In the genomic region with DNA sequence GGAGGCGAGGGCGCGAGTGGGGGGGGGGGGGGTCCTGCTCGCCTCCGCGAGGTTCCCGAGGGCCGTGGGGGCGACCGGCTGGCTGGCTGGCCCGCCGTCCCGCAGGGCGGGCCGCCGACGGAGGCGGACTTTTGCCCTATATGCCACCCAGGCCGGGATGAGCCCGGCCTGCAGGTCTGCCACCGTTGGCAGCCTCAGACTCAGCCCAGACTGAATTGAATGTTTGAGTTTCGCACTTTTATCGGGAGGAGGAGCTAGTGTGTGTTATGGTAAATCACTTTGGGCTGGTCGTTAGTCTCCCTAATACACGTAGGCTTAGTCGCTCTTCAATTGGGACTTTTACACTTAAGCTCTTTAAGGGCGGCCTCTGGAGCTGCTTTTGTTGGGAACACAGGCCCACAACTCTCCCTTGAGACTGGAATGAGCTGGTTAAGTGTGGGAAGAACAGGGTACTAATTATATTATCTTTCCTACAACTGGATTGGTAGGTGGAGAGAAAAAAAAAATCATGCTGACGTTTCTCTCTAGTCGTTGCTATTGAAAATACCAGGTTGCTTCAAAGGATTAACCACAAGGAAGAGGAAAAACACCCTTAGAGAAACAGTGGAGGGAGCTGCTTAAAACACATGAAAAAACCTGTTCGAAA, we compare ENCODE assay signal across 8 cellular contexts. TPM values are rescaled to one million over a fixed set of nuclear protein-coding genes. Genes with fewer than 3 reads are reported as not detected.
DNase-seq lines count a peak whose midpoint lies in the region; ATAC-seq lines count a peak whose summit lies in the region.

No MANE protein-coding gene starts in this region.

- peaks cover 30% of the 10 kb centered on the region for H3K36me3 ChIP-seq in SJSA1

- H3K4me1 Mint-ChIP-seq in central memory CD8-positive, alpha-beta T cell, result peaks cover 57% of the 10 kb centered on the region

- peak overlapping the region; percentile 52 for H3K4me3 ChIP-seq in SJSA1

- peaks cover 47% of the 10 kb centered on the region for H3K36me3 Mint-ChIP-seq in central memory CD8-positive, alpha-beta T cell (ENCODE audit: insufficient read depth)

- no peaks in the 10 kb centered on the region for H3K27me3 Mint-ChIP-seq in central memory CD8-positive, alpha-beta T cell

- peak overlapping the region; percentile 99 for H3K27ac Mint-ChIP-seq in central memory CD8-positive, alpha-beta T cell (ENCODE audit: low read depth)

- DNase-seq in activated T-cell treated with anti-CD3 and anti-CD28 coated beads for 4 hours (peak; percentile 52), NCI-H1092 (lab: John Stamatoyannopoulos, UW) (peak; percentile 76), SJSA1 (ENCODE audit: low read depth in 1 of 2, low spot score in 2 of 2) (peak in 1 of 2 experiments; percentile 90), stromal cell of bone marrow (ENCODE audit: low read depth) (peak; percentile 81)
- no peak for DNase-seq in activated T-cell treated with anti-CD3 and anti-CD28 coated beads, Interleukin-2, amount 50 U/mL, for 48 hours
- peak; percentile 52 to 78 for DNase-seq in central memory CD8-positive, alpha-beta T cell (ENCODE audit: low spot score in 2 of 2)

- ATAC-seq in HG02642 (IDR thresholded peaks at IDR 0.05; ENCODE audit: poor library complexity, unreplicated experiment), result peak; percentile 21
- peak; percentile 55 for ATAC-seq in central memory CD8-positive, alpha-beta T cell (replicated peaks; ENCODE audit: extremely low read depth, poor library complexity, severe bottlenecking)

- no peaks in the 10 kb centered on the region for H3K9me3 ChIP-seq in SJSA1 (replicated peaks)

- H3K4me1 ChIP-seq in SJSA1 (replicated peaks), result peaks cover 70% of the 10 kb centered on the region

- no peaks in the 10 kb centered on the region for H3K27me3 ChIP-seq in SJSA1 (replicated peaks)
- no peaks in the 10 kb centered on the region for H3K27me3 ChIP-seq in layer of hippocampus (ENCODE audit: control insufficient read depth, insufficient read depth, low read length)

- no peaks in the 10 kb centered on the region for H3K9me3 Mint-ChIP-seq in central memory CD8-positive, alpha-beta T cell

- peak overlapping the region; percentile 88 for H3K4me3 Mint-ChIP-seq in central memory CD8-positive, alpha-beta T cell

- H3K27ac ChIP-seq in SJSA1 (peak overlapping the region; percentile 95), layer of hippocampus (ENCODE audit: low read depth, low read length) (peak overlapping the region; percentile 99)

RNA-seq across cellular contexts. Expression of a gene that starts 1.3 kb away (rescaled TPM):
- 42.1 and 60.8 TPM in 2 replicates for total RNA-seq in SJSA1 (2014; rRNA removed; shearing (Covaris generic))

Comparison
In these comparisons a context has a peak if more than half of its experiments do, and no peak if none do; other contexts are left out.
1. DNase-seq: peak in activated T-cell treated with anti-CD3 and anti-CD28 coated beads for 4 hours (single experiment), NCI-H1092 (single experiment), central memory CD8-positive, alpha-beta T cell (2 of 2) and stromal cell of bone marrow (single experiment); none in activated T-cell treated with anti-CD3 and anti-CD28 coated beads, Interleukin-2, amount 50 U/mL, for 48 hours (0 of 2).